In the genomic region with DNA sequence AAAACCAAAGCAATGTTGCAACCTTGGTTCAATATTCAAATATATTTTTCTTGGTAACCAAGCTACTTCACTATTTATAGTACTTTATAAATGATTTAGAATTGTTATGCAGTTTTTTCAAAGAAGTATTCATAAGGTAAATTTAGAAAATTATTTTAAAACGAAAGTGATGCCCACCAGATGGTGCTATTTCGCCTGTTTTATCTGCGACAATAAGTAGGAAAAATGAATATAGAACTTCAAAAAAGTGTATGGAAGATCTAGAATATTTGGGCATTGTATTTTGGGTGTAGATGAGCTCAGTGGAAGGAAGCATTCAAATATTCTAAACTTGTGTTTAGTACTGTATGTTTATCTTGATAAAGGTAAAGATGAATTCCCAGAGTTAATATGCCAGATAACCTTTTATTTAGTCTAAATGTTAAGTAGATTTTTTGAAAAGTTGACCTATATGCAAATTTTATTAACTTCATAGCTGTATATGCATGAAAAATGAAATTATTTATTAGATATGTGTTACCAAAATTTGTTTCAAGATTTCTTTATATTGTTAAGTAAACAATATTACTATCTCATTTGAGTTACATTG, we compare ENCODE assay signal across 8 cellular contexts.
A peak's percentile ranks its signal among the peaks of the same experiment; 100 is the strongest.
DNase-seq lines count a peak whose midpoint lies in the region; ATAC-seq and TF ChIP-seq lines count a peak whose summit lies in the region.

No MANE protein-coding gene starts in this region.

- H3K4me3 ChIP-seq in gastrocnemius medialis = no peak overlapping the region

- intact Hi-C loops in gastrocnemius medialis (cut with DNase I; ENCODE audit: low total_unique reads) = loop anchor here (1.0 kb wide), 1 partner anchor 992 kb away; no protein-coding TSS in a partner anchor

- no peaks in the 10 kb centered on the region for H3K27me3 ChIP-seq in gastrocnemius medialis

- no peak overlapping the region for H3K27ac ChIP-seq in gastrocnemius medialis

- no peak for ATAC-seq in gastrocnemius medialis
- ATAC-seq in HG03196 (IDR thresholded peaks at IDR 0.05; ENCODE audit: unreplicated experiment) = no peak
- ATAC-seq in GM19452 (IDR thresholded peaks at IDR 0.05; ENCODE audit: unreplicated experiment) = no peak

- no peaks in the 10 kb centered on the region for H3K4me1 ChIP-seq in gastrocnemius medialis

- peak; percentile 46 for TF ChIP-seq CTCF in GM13977 (IDR thresholded peaks at IDR 0.05; ENCODE audit: extremely low read depth, insufficient read depth, missing control alignments)
- TF ChIP-seq CTCF in gastrocnemius medialis (IDR thresholded peaks at IDR 0.05 in 4 of 5, conservative IDR thresholded peaks at IDR 0.05 in 1 of 5) = peak; percentile 31 to 54 (median 45)

- no peak for TF ChIP-seq POLR2A in gastrocnemius medialis (IDR thresholded peaks at IDR 0.05)

- DNase-seq in COLO668 (lab: John Stamatoyannopoulos, UW; ENCODE audit: unreplicated experiment) (peak; percentile 7), GM13977 (ENCODE audit: low spot score) (no peak), RPMI7951 (ENCODE audit: low read depth) (peak; percentile 22), fibroblast of gingiva (ENCODE audit: low read depth) (peak; percentile 52), gastrocnemius medialis (no peak), iPS-NIHi7 (ENCODE audit: extremely low spot score) (no peak)

- H3K9me3 ChIP-seq in gastrocnemius medialis = no peaks in the 10 kb centered on the region

- in situ Hi-C loops in GM13977 (cut with MboI; ENCODE audit: low pct_unique_long_range_greater_than_20kb, low sequenced_read_pairs, unreplicated experiment) = loop anchor here (10.0 to 25.0 kb wide), 2 partner anchors 357 to 841 kb away; no protein-coding TSS in a partner anchor
- in situ Hi-C loops in gastrocnemius medialis (cut with MboI; ENCODE audit: low sequenced_read_pairs in 4 of 4) = no loop called here

- no peaks in the 10 kb centered on the region for H3K36me3 ChIP-seq in gastrocnemius medialis

Comparison
In these comparisons a context has a peak if more than half of its experiments do, and no peak if none do; other contexts are left out.
1. DNase-seq: peak in COLO668 (single experiment), RPMI7951 (single experiment) and fibroblast of gingiva (single experiment); none in GM13977 (single experiment), gastrocnemius medialis (0 of 2) and iPS-NIHi7 (single experiment).